In the genomic region with DNA sequence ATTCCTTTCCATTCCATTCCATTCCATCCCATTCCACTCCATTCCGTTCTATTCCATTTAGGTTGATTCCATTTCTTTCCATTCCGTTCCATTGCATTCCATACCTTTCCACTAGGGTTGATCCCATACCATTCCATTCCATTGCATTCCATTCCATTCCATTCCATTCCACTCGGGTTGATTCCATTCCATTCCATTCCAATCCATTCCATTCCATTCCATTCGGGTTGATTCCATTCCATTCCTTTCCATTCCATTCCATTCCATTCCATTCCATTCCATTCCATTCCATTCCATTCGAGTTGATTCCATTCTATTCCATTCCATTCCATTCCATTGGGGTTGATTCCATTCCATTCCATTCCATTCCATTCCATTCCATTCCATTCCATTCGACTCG, we compare ENCODE assay signal across 7 cellular contexts.
A peak's percentile ranks its signal among the peaks of the same experiment; 100 is the strongest.
DNase-seq lines count a peak whose midpoint lies in the region; ATAC-seq and TF ChIP-seq lines count a peak whose summit lies in the region.
"Not testable (repeated sequence)": the region's sequence is repeated elsewhere in the genome, so short reads cannot be mapped to it uniquely, and the experiment has no call there.

No MANE protein-coding gene starts in this region.

- H3K79me2 ChIP-seq in PC-3 (ENCODE audit: low read length), result not testable (repeated sequence)

- not testable (repeated sequence) for H3K36me3 ChIP-seq in PC-3 (ENCODE audit: low read depth, low read length); endodermal cell (ENCODE audit: control insufficient read depth, insufficient read depth, low read length)

- H3K36me3 Mint-ChIP-seq in endodermal cell (ENCODE audit: low read depth) (peaks cover 41% of the 10 kb centered on the region), naive B cell (peaks cover 23 to 68% of the 10 kb centered on the region in 2 donors)

- not testable (repeated sequence) for TF ChIP-seq CTCF in PC-3 (conservative IDR thresholded peaks at IDR 0.05; ENCODE audit: low read depth, low read length); endodermal cell (conservative IDR thresholded peaks at IDR 0.05)

- H3K4me1 Mint-ChIP-seq in endodermal cell, result not testable (repeated sequence)
- peaks cover 0 to 23% (median 6%) of the 10 kb centered on the region in 3 donors for H3K4me1 Mint-ChIP-seq in naive B cell

- not testable (repeated sequence) for H4K20me1 ChIP-seq in PC-3 (ENCODE audit: low read length)

- not testable (repeated sequence) for DNase-seq in PC-3, endodermal cell, naive B cell

- H3K9me3 ChIP-seq in PC-3 (ENCODE audit: low read length), result peaks cover 30% of the 10 kb centered on the region
- H3K9me3 ChIP-seq in endodermal cell (ENCODE audit: control insufficient read depth, low read length), result peaks cover 89% of the 10 kb centered on the region

- not testable (repeated sequence) for H3K9me2 ChIP-seq in PC-3 (replicated peaks; ENCODE audit: low read length)

- not testable (repeated sequence) for H3K27ac Mint-ChIP-seq in endodermal cell, naive B cell

- 68 to 78% methylated on average over 7 of the region's 7 CpGs for WGBS in endodermal cell (ENCODE audit: insufficient coverage in 1 of 2, insufficient read length in 1 of 2), 2 experiments

- not testable (repeated sequence) for H3K27me3 ChIP-seq in PC-3 (ENCODE audit: low read length); endodermal cell (ENCODE audit: control insufficient read depth, insufficient read depth, low read length, poor library complexity, severe bottlenecking)

- not testable (repeated sequence) for H2AFZ ChIP-seq in PC-3 (ENCODE audit: low read length)

- POLR2A ChIA-PET in PC-3 (lab: Charles Lee; ENCODE audit: unreplicated experiment), result not testable (repeated sequence)

- not testable (repeated sequence) for H3K4me3 ChIP-seq in PC-3 (ENCODE audit: low read length)
- peak overlapping the region; percentile 28 for H3K4me3 ChIP-seq in endodermal cell (ENCODE audit: low read length)

- peaks cover 96% of the 10 kb centered on the region for H3K9me3 Mint-ChIP-seq in endodermal cell
- peaks cover 51 to 91% (median 56%) of the 10 kb centered on the region in 7 donors for H3K9me3 Mint-ChIP-seq in naive B cell

- not testable (repeated sequence) for H3F3A ChIP-seq in PC-3 (ENCODE audit: low read length, unreplicated experiment)

- CTCF ChIA-PET in PC-3 (lab: Charles Lee), result not testable (repeated sequence)

- ATAC-seq in GM18873 (IDR thresholded peaks at IDR 0.05; ENCODE audit: low FRiP score, unreplicated experiment), result peak; percentile 57
- ATAC-seq in GM21423 (IDR thresholded peaks at IDR 0.05; ENCODE audit: unreplicated experiment), result peak; percentile 50
- peak; percentile 64 for ATAC-seq in HG02798 (IDR thresholded peaks at IDR 0.05; ENCODE audit: poor library complexity, unreplicated experiment)
- ATAC-seq in HG03159 (IDR thresholded peaks at IDR 0.05; ENCODE audit: unreplicated experiment), result peak; percentile 54
- ATAC-seq in PC-3, result peak; percentile 18; the same call in 1 of the 2 replicates
- peak; percentile 37 to 40 for ATAC-seq in naive B cell (ENCODE audit: low read depth in 2 of 2)

- H3K4me2 ChIP-seq in PC-3 (ENCODE audit: low read length), result not testable (repeated sequence)

- H3K9ac ChIP-seq in PC-3 (ENCODE audit: low read length); endodermal cell (ENCODE audit: extremely low read depth, low read length, poor library complexity, severe bottlenecking): not testable (repeated sequence)

- BruUV-seq in PC-3 (replicated peaks; lab: Mats Ljungman, UMichigan), result not testable (repeated sequence)

- intact Hi-C loops in PC-3 (cut with micrococcal nuclease), result not testable (repeated sequence)

- H3K4me3 Mint-ChIP-seq in endodermal cell, naive B cell: not testable (repeated sequence)

- H3K4me1 ChIP-seq in PC-3 (ENCODE audit: insufficient read depth, low read length); endodermal cell (ENCODE audit: control insufficient read depth, insufficient read depth, low read length): not testable (repeated sequence)

- H3K27ac ChIP-seq in PC-3 (ENCODE audit: low read length); endodermal cell (ENCODE audit: low read depth, low read length): not testable (repeated sequence)

- not testable (repeated sequence) for H3K27me3 Mint-ChIP-seq in endodermal cell (ENCODE audit: insufficient read depth); naive B cell
